In the genomic region with DNA sequence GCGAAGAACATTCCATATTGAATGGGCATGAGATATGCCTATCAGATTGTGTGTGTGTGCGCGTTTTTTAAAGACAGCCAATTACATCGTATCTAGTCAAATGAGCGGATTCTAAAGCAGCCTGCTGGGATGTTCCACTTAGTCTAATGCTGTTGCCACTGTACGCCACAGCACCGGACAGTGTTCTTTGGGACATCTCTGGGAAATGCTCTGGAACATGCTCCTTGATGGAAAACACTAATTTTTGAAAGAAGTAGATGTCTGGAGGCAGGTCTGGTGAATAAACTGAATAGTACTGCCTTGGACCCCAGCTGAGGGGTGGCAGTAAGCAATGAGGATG, we compare ENCODE assay signal across 1 cellular context.
TF ChIP-seq lines count a peak whose summit lies in the region.

No MANE protein-coding gene starts in this region.

TF ChIP-seq in endothelial cell of umbilical vein, 7 proteins besides CTCF, POLR2A, EP300 and RAD21:
- TF ChIP-seq POLR2AphosphoS5 (IDR thresholded peaks at IDR 0.05; ENCODE audit: insufficient read depth, low read depth, low read length) (no peak), GATA2 (IDR thresholded peaks at IDR 0.05; ENCODE audit: insufficient read depth, insufficient read length, low read depth, low read length) (no peak), EZH2 (IDR thresholded peaks at IDR 0.05; ENCODE audit: borderline replicate concordance, low read depth, low read length, severe bottlenecking) (no peak), FOS (IDR thresholded peaks at IDR 0.05; ENCODE audit: borderline replicate concordance, insufficient read depth, low read length) (no peak), JUN (IDR thresholded peaks at IDR 0.05; ENCODE audit: borderline replicate concordance, insufficient read depth, insufficient read length, low read depth) (no peak), MYC (IDR thresholded peaks at IDR 0.05; ENCODE audit: low read depth, low read length) (no peak)
- TF ChIP-seq, protein P1, sequence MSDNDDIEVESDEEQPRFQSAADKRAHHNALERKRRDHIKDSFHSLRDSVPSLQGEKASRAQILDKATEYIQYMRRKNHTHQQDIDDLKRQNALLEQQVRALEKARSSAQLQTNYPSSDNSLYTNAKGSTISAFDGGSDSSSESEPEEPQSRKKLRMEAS (IDR thresholded peaks at IDR 0.05; ENCODE audit: insufficient read depth, insufficient read length) = no peak
